ENCODE assay signal across 2 cellular contexts in the genomic region with DNA sequence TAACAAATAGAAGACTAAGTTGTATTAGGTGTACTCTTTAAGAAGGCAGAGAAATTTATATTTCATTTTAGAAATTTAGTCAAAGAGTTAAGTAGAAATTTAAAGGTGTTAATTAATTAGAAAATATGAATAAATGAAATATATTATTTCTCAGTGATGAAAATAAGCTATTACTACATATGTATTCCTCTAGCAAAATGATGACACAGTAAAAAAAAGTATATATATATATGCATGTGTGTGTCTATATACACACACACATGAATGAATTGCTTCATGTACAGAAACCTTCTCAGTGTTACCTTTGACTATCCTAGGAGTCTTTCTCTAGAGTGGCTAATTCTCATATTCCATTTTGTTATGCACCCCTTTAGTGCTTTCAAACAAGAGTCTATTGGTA.
TF ChIP-seq lines count a peak whose summit lies in the region.

No MANE protein-coding gene starts in this region.

TF ChIP-seq in IMR-90, 13 proteins besides CTCF, POLR2A, EP300 and RAD21:
- no peak for TF ChIP-seq BHLHE40 (IDR thresholded peaks at IDR 0.05; ENCODE audit: low read depth, low read length)
- TF ChIP-seq MAZ (IDR thresholded peaks at IDR 0.05; ENCODE audit: borderline replicate concordance, low read depth, low read length) = no peak
- TF ChIP-seq ELK1 (IDR thresholded peaks at IDR 0.05; ENCODE audit: borderline replicate concordance, low read depth, low read length) = no peak
- peak; percentile 31; the same call in 1 of the 2 replicates for TF ChIP-seq MAFK (IDR thresholded peaks at IDR 0.05; ENCODE audit: low read depth, low read length)
- TF ChIP-seq CHD1 (IDR thresholded peaks at IDR 0.05; ENCODE audit: low read depth, low read length) = no peak
- TF ChIP-seq NFE2L2 (IDR thresholded peaks at IDR 0.05; ENCODE audit: low read depth, low read length) = no peak
- no peak for TF ChIP-seq CEBPB (IDR thresholded peaks at IDR 0.05; ENCODE audit: low read depth, low read length)
- TF ChIP-seq FOS (IDR thresholded peaks at IDR 0.05; ENCODE audit: low read depth, low read length) = no peak

TF ChIP-seq in K562, 482 proteins besides CTCF, POLR2A, EP300 and RAD21:
- peak; percentile 60; the same call in 1 of the 2 replicates for TF ChIP-seq C11orf30 (IDR thresholded peaks at IDR 0.05; ENCODE audit: low read depth)
- peak; percentile 76 for TF ChIP-seq ZNF316 (IDR thresholded peaks at IDR 0.05)
- no peak for TF ChIP-seq ZNF354B (CRISPR knock-in tag; IDR thresholded peaks at IDR 0.05)
TF ChIP-seq in K562: peak in this region for 2.
